In the genomic region with DNA sequence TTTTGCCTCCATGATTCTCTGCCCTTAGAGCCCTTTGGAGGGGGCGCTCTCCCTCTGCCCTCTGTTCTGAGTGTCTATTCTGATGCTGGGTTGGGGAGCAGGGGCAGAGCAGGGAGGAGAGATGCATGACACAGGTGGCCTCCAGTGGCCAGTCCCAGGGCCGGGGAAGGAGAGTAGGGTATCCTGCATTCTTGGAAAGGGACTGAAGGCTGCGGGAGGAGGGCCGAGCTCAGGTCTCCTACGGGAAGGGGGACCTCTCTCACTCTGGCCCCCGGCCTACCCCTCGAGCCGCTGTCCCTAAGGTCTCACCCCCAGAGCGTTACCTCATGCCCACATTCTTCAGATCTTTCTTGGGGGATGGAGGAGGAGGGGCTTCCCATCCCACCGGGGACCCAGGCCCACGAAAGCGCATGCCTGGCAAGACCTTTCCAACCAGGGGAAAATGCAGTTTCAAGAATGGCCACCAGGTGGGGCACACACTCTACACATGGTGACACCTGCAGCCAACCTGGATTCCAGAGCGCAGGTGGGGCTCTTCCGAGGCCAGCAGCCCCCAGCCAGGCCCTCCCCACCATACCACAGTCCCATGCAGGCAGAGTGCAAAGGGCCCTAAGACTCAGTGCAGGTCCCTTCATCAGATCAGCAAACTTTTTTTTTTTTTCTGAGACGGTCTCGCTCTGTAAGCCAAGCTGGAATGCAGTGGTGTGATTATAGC, we compare ENCODE assay signal across 8 cellular contexts.
DNase-seq lines count a peak whose midpoint lies in the region; ATAC-seq, FAIRE-seq and TF ChIP-seq lines count a peak whose summit lies in the region.

No MANE protein-coding gene starts in this region.

- H3K27ac Mint-ChIP-seq in astrocyte (ENCODE audit: unreplicated experiment) = no peak overlapping the region

- H3K27me3 Mint-ChIP-seq in astrocyte (ENCODE audit: low read depth, unreplicated experiment) = peaks cover 6% of the 10 kb centered on the region

- H3K4me3 Mint-ChIP-seq in astrocyte (ENCODE audit: unreplicated experiment) = no peak overlapping the region

- no peaks in the 10 kb centered on the region for H3K9me3 ChIP-seq in astrocyte (ENCODE audit: insufficient read depth, low read depth, low read length)

- ATAC-seq in GM18517 (IDR thresholded peaks at IDR 0.05; ENCODE audit: unreplicated experiment) = no peak
- no peak for ATAC-seq in HG03439 (IDR thresholded peaks at IDR 0.05; ENCODE audit: unreplicated experiment)

- H3K36me3 ChIP-seq in astrocyte (ENCODE audit: insufficient read depth, low read length) = no peaks in the 10 kb centered on the region

- no peak for FAIRE-seq in astrocyte (lab: Jason Lieb, UNC)

- H3K4me3 ChIP-seq in astrocyte (ENCODE audit: insufficient read depth, low read depth, low read length) = no peak overlapping the region

- H3K9ac ChIP-seq in astrocyte (ENCODE audit: low read length) = no peak overlapping the region

- no peaks in the 10 kb centered on the region for H3K27me3 ChIP-seq in astrocyte (ENCODE audit: insufficient read depth, low read length)

- DNase-seq in EH (ENCODE audit: low read depth) (peak; percentile 45), M059J (ENCODE audit: low read depth) (peak; percentile 55), T-helper 22 cell (ENCODE audit: low read depth) (peak; percentile 17), astrocyte (ENCODE audit: low read depth) (no peak), inferior parietal cortex (ENCODE audit: extremely low spot score) (peak; percentile 74)
- peak; percentile 38 to 69 for DNase-seq in stimulated activated CD4-positive, alpha-beta T cell treated with anti-CD3 and anti-CD28 coated beads, Interleukin-1b, Interleukin-23, amount 100 ng/mL, for 1 hour (ENCODE audit: low read depth in 2 of 2)

- H3K36me3 Mint-ChIP-seq in astrocyte (ENCODE audit: low read depth, unreplicated experiment) = no peaks in the 10 kb centered on the region

- H3K4me1 ChIP-seq in astrocyte (ENCODE audit: insufficient read depth, low read length) = no peaks in the 10 kb centered on the region

- no peak overlapping the region for H3K27ac ChIP-seq in astrocyte (ENCODE audit: low read depth, low read length)

- peak; percentile 76 for TF ChIP-seq CTCF in astrocyte (IDR thresholded peaks at IDR 0.05; ENCODE audit: insufficient read depth, low read depth, low read length)

- H4K20me1 ChIP-seq in astrocyte (ENCODE audit: insufficient read depth, low read length) = peaks cover 5% of the 10 kb centered on the region

- no peak overlapping the region for H2AFZ ChIP-seq in astrocyte (ENCODE audit: low read depth, low read length)

- no peak overlapping the region for H3K4me2 ChIP-seq in astrocyte (ENCODE audit: low read length)

- H3K9me3 Mint-ChIP-seq in astrocyte (ENCODE audit: unreplicated experiment) = no peaks in the 10 kb centered on the region

- no peaks in the 10 kb centered on the region for H3K79me2 ChIP-seq in astrocyte (ENCODE audit: insufficient read depth, low read length)

- no peaks in the 10 kb centered on the region for H3K4me1 Mint-ChIP-seq in astrocyte (ENCODE audit: low read depth, unreplicated experiment)
